Comparison of ENCODE assay signal across 10 cellular contexts in genomic region chr3:13301295-13301987, GRCh38.
A peak's percentile ranks its signal among the peaks of the same experiment; 100 is the strongest.
DNase-seq lines count a peak whose midpoint lies in the region; ATAC-seq, FAIRE-seq and TF ChIP-seq lines count a peak whose summit lies in the region.
"Had no signal": no experiment of that assay in that cellular context is flagged by ENCODE, and none has a peak within 500 bp of the region (broad histone marks: within the 10 kb centered on the region; RNA-seq: fewer than 3 reads in every experiment).

No MANE protein-coding gene starts in this region.

- no peak overlapping the region for H3K4me3 ChIP-seq in astrocyte (ENCODE audit: insufficient read depth, low read depth, low read length)

- H3K27ac Mint-ChIP-seq in activated CD4-positive, alpha-beta memory T cell treated with anti-CD3 and anti-CD28 coated beads for 36 hours, result no peak overlapping the region
- H3K27ac Mint-ChIP-seq in activated CD4-positive, alpha-beta memory T cell treated with anti-CD3 and anti-CD28 coated beads, Interleukin-2, amount 10 ng/mL, durations not matched to agents 7 days and 5 days, result no peak overlapping the region
- H3K27ac Mint-ChIP-seq in astrocyte (ENCODE audit: unreplicated experiment), result peak overlapping the region; percentile 84
- H3K27ac Mint-ChIP-seq: nephron had no signal

- H3K4me1 ChIP-seq in astrocyte (ENCODE audit: insufficient read depth, low read length), result peaks cover 9% of the 10 kb centered on the region

- H3K27ac ChIP-seq in astrocyte (ENCODE audit: low read depth, low read length), result peak overlapping the region; percentile 25
- H3K27ac ChIP-seq: VCaP had no signal

- CTCF ChIA-PET in activated CD4-positive, alpha-beta memory T cell treated with anti-CD3 and anti-CD28 coated beads for 36 hours (lab: Charles Lee), result interaction anchor here (1.7 kb wide), 1 partner anchor 150 kb away, joined by 4 read pairs; no protein-coding TSS in a partner anchor
- CTCF ChIA-PET in activated CD4-positive, alpha-beta memory T cell treated with anti-CD3 and anti-CD28 coated beads, Interleukin-2, amount 10 ng/mL, durations not matched to agents 7 days and 5 days (lab: Charles Lee), result no interaction called here

- TF ChIP-seq CTCF in astrocyte (IDR thresholded peaks at IDR 0.05; ENCODE audit: insufficient read depth, low read depth, low read length), result no peak

- peak overlapping the region; percentile 35 for H2AFZ ChIP-seq in astrocyte (ENCODE audit: low read depth, low read length)

- DNase-seq in activated CD4-positive, alpha-beta memory T cell treated with anti-CD3 and anti-CD28 coated beads for 36 hours, result peak; percentile 17
- DNase-seq in activated CD4-positive, alpha-beta memory T cell treated with anti-CD3 and anti-CD28 coated beads, Interleukin-2, amount 10 ng/mL, durations not matched to agents 7 days and 5 days, result no peak
- peak; percentile 38 for DNase-seq in LHCN-M2 (ENCODE audit: low read depth)
- peak; percentile 79 for DNase-seq in astrocyte (ENCODE audit: low read depth)
- DNase-seq in myocyte (ENCODE audit: low read depth), result peak; percentile 38
- no peak for DNase-seq in NCI-H2029 (lab: John Stamatoyannopoulos, UW)
- no peak for DNase-seq in NCI-H1092 treated with DMSO at 0.1 percent for 48 hours (lab: John Stamatoyannopoulos, UW)

- intact Hi-C loops in activated CD4-positive, alpha-beta memory T cell treated with anti-CD3 and anti-CD28 coated beads for 36 hours (cut with micrococcal nuclease), result no loop called here

- no peaks in the 10 kb centered on the region for H3K36me3 ChIP-seq in astrocyte (ENCODE audit: insufficient read depth, low read length)

- no peak for ATAC-seq in GM21576 (IDR thresholded peaks at IDR 0.05; ENCODE audit: unreplicated experiment)

- H3K4me3 Mint-ChIP-seq in activated CD4-positive, alpha-beta memory T cell treated with anti-CD3 and anti-CD28 coated beads for 36 hours, result no peak overlapping the region
- no peak overlapping the region for H3K4me3 Mint-ChIP-seq in activated CD4-positive, alpha-beta memory T cell treated with anti-CD3 and anti-CD28 coated beads, Interleukin-2, amount 10 ng/mL, durations not matched to agents 7 days and 5 days
- H3K4me3 Mint-ChIP-seq in astrocyte (ENCODE audit: unreplicated experiment), result no peak overlapping the region
- H3K4me3 Mint-ChIP-seq: nephron had no signal

- H3K36me3 Mint-ChIP-seq in activated CD4-positive, alpha-beta memory T cell treated with anti-CD3 and anti-CD28 coated beads for 36 hours, result no peaks in the 10 kb centered on the region
- no peaks in the 10 kb centered on the region for H3K36me3 Mint-ChIP-seq in activated CD4-positive, alpha-beta memory T cell treated with anti-CD3 and anti-CD28 coated beads, Interleukin-2, amount 10 ng/mL, durations not matched to agents 7 days and 5 days (ENCODE audit: low read depth)
- no peaks in the 10 kb centered on the region for H3K36me3 Mint-ChIP-seq in astrocyte (ENCODE audit: low read depth, unreplicated experiment)

- peak overlapping the region; percentile 47 for H3K4me2 ChIP-seq in astrocyte (ENCODE audit: low read length)

- H3K9ac ChIP-seq in astrocyte (ENCODE audit: low read length), result no peak overlapping the region

- H3K4me1 Mint-ChIP-seq in activated CD4-positive, alpha-beta memory T cell treated with anti-CD3 and anti-CD28 coated beads for 36 hours (ENCODE audit: low read depth), result peaks cover 2% of the 10 kb centered on the region
- H3K4me1 Mint-ChIP-seq in activated CD4-positive, alpha-beta memory T cell treated with anti-CD3 and anti-CD28 coated beads, Interleukin-2, amount 10 ng/mL, durations not matched to agents 7 days and 5 days, result peaks cover 10% of the 10 kb centered on the region
- H3K4me1 Mint-ChIP-seq in astrocyte (ENCODE audit: low read depth, unreplicated experiment), result peaks cover 10% of the 10 kb centered on the region
- H3K4me1 Mint-ChIP-seq: nephron had no signal

- no peaks in the 10 kb centered on the region for H3K9me3 ChIP-seq in astrocyte (ENCODE audit: insufficient read depth, low read depth, low read length)

- H3K9me3 Mint-ChIP-seq in activated CD4-positive, alpha-beta memory T cell treated with anti-CD3 and anti-CD28 coated beads for 36 hours, result no peaks in the 10 kb centered on the region
- H3K9me3 Mint-ChIP-seq in activated CD4-positive, alpha-beta memory T cell treated with anti-CD3 and anti-CD28 coated beads, Interleukin-2, amount 10 ng/mL, durations not matched to agents 7 days and 5 days, result no peaks in the 10 kb centered on the region
- H3K9me3 Mint-ChIP-seq in astrocyte (ENCODE audit: unreplicated experiment), result no peaks in the 10 kb centered on the region
- H3K9me3 Mint-ChIP-seq: nephron had no signal

- no peaks in the 10 kb centered on the region for H4K20me1 ChIP-seq in astrocyte (ENCODE audit: insufficient read depth, low read length)

- no peaks in the 10 kb centered on the region for H3K79me2 ChIP-seq in astrocyte (ENCODE audit: insufficient read depth, low read length)

- FAIRE-seq in astrocyte (lab: Jason Lieb, UNC), result peak; percentile 20

- no peaks in the 10 kb centered on the region for H3K27me3 ChIP-seq in astrocyte (ENCODE audit: insufficient read depth, low read length)

- POLR2A ChIA-PET in activated CD4-positive, alpha-beta memory T cell treated with anti-CD3 and anti-CD28 coated beads for 36 hours (lab: Charles Lee), result interaction anchor here (0.6 kb wide), 1 partner anchor 1410 kb away, joined by 3 read pairs; no protein-coding TSS in a partner anchor
- POLR2A ChIA-PET in activated CD4-positive, alpha-beta memory T cell treated with anti-CD3 and anti-CD28 coated beads, Interleukin-2, amount 10 ng/mL, durations not matched to agents 7 days and 5 days (lab: Charles Lee), result no interaction called here

- H3K27me3 Mint-ChIP-seq in activated CD4-positive, alpha-beta memory T cell treated with anti-CD3 and anti-CD28 coated beads for 36 hours, result peaks cover 12% of the 10 kb centered on the region
- peaks cover 14% of the 10 kb centered on the region for H3K27me3 Mint-ChIP-seq in activated CD4-positive, alpha-beta memory T cell treated with anti-CD3 and anti-CD28 coated beads, Interleukin-2, amount 10 ng/mL, durations not matched to agents 7 days and 5 days
- H3K27me3 Mint-ChIP-seq in astrocyte (ENCODE audit: low read depth, unreplicated experiment), result peaks cover 13% of the 10 kb centered on the region

Comparison
In these comparisons a context has a peak if more than half of its experiments do, and no peak if none do; other contexts are left out.
1. DNase-seq: peak in activated CD4-positive, alpha-beta memory T cell treated with anti-CD3 and anti-CD28 coated beads for 36 hours (single experiment), LHCN-M2 (single experiment), astrocyte (single experiment) and myocyte (single experiment); none in activated CD4-positive, alpha-beta memory T cell treated with anti-CD3 and anti-CD28 coated beads, Interleukin-2, amount 10 ng/mL, durations not matched to agents 7 days and 5 days (single experiment), NCI-H2029 (single experiment) and NCI-H1092 treated with DMSO at 0.1 percent for 48 hours (single experiment).